ENCODE assay signal across 21 cellular contexts in the genomic region with DNA sequence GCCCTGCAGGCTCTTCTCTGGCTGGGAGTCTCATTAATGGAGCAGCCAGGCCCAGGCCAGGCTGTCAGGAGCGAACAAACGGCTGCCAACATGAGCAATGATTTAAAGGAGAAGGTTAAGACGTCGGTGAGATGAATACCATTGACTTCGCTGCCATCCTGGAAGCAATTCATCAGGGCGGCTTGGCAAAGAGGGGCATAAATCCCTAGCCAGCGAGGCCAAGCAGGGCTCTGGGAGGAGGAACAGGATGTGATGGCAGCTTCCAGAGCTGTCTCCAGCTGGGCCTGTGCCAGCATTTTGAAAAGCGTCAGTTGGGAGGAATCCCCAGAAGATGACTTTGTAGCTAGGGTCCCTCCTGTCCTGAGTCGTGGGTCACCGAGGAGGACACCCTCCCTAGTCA.
"Had no signal": no experiment of that assay in that cellular context is flagged by ENCODE, and none has a peak within 500 bp of the region (broad histone marks: within the 10 kb centered on the region; RNA-seq: fewer than 3 reads in every experiment).

No MANE protein-coding gene starts in this region.

- H3K9me3 Mint-ChIP-seq: activated CD4-positive, alpha-beta T cell treated with anti-CD3 and anti-CD28 coated beads, Interleukin-2, amount 10 ng/mL, durations not matched to agents 24 days and 14 days; activated naive CD4-positive, alpha-beta T cell treated with anti-CD3 and anti-CD28 coated beads, Interleukin-2, amount 10 ng/mL, durations not matched to agents 7 days and 5 days; activated naive CD8-positive, alpha-beta T cell treated with anti-CD3 and anti-CD28 coated beads, Interleukin-2, amount 50 U/mL, for 24 hours; activated T-cell treated with anti-CD3 and anti-CD28 coated beads, Interleukin-2, amount 50 U/mL, for 4 hours; WTC11 had no signal

- H3K4me1 Mint-ChIP-seq: activated CD4-positive, alpha-beta T cell treated with anti-CD3 and anti-CD28 coated beads, Interleukin-2, amount 10 ng/mL, durations not matched to agents 24 days and 14 days; activated naive CD4-positive, alpha-beta T cell treated with anti-CD3 and anti-CD28 coated beads, Interleukin-2, amount 10 ng/mL, durations not matched to agents 7 days and 5 days; activated naive CD8-positive, alpha-beta T cell treated with anti-CD3 and anti-CD28 coated beads, Interleukin-2, amount 50 U/mL, for 24 hours; central memory CD8-positive, alpha-beta T cell had no signal

- H3K9me3 ChIP-seq: esophagus squamous epithelium, testis, upper lobe of left lung had no signal

- H3K4me3 Mint-ChIP-seq: activated CD4-positive, alpha-beta T cell treated with anti-CD3 and anti-CD28 coated beads, Interleukin-2, amount 10 ng/mL, durations not matched to agents 24 days and 14 days; activated naive CD4-positive, alpha-beta T cell treated with anti-CD3 and anti-CD28 coated beads, Interleukin-2, amount 10 ng/mL, durations not matched to agents 7 days and 5 days; activated naive CD8-positive, alpha-beta T cell treated with anti-CD3 and anti-CD28 coated beads, Interleukin-2, amount 50 U/mL, for 24 hours; activated T-cell treated with anti-CD3 and anti-CD28 coated beads, Interleukin-2, amount 50 U/mL, for 4 hours; central memory CD8-positive, alpha-beta T cell; immature natural killer cell; naive thymus-derived CD8-positive, alpha-beta T cell; T-cell; WTC11 had no signal

- H3K36me3 Mint-ChIP-seq: activated naive CD4-positive, alpha-beta T cell treated with anti-CD3 and anti-CD28 coated beads, Interleukin-2, amount 10 ng/mL, durations not matched to agents 7 days and 5 days; immature natural killer cell; naive thymus-derived CD8-positive, alpha-beta T cell; T-cell; WTC11 had no signal

- H3K4me3 ChIP-seq: esophagus squamous epithelium, testis, upper lobe of left lung had no signal

- H3K27me3 ChIP-seq: testis, upper lobe of left lung had no signal

- H3K27ac ChIP-seq: esophagus squamous epithelium, testis, upper lobe of left lung had no signal

- DNase-seq: activated CD4-positive, alpha-beta T cell treated with anti-CD3 and anti-CD28 coated beads, Interleukin-2, amount 10 ng/mL, durations not matched to agents 24 days and 14 days; activated CD8-positive, alpha-beta memory T cell treated with anti-CD3 and anti-CD28 coated beads, Interleukin-2, amount 50 U/mL, for 4 hours; activated effector memory CD4-positive, alpha-beta T cell treated with Interleukin-2 at 50 U/mL for 16 hours; activated naive CD4-positive, alpha-beta T cell treated with anti-CD3 and anti-CD28 coated beads, Interleukin-2, amount 10 ng/mL, durations not matched to agents 7 days and 5 days; activated naive CD8-positive, alpha-beta T cell treated with anti-CD3 and anti-CD28 coated beads, Interleukin-2, amount 50 U/mL, for 24 hours; activated T-cell treated with anti-CD3 and anti-CD28 coated beads, Interleukin-2, amount 50 U/mL, for 4 hours; aorta; cortex of kidney; effector CD8-positive, alpha-beta T cell; esophagus squamous epithelium; immature natural killer cell; kidney glomerular epithelial cell; mesenchymal stem cell; naive thymus-derived CD8-positive, alpha-beta T cell; small intestine; stimulated activated CD4-positive, alpha-beta T cell treated with anti-CD3 and anti-CD28 coated beads, Interleukin-4, amount 100 ng/mL, for 1 hour; T-cell; testis; upper lobe of left lung had no signal

- ATAC-seq: activated naive CD8-positive, alpha-beta T cell treated with anti-CD3 and anti-CD28 coated beads, Interleukin-2, amount 50 U/mL, for 24 hours; activated T-cell treated with anti-CD3 and anti-CD28 coated beads, Interleukin-2, amount 50 U/mL, for 4 hours; naive thymus-derived CD8-positive, alpha-beta T cell; T-cell; WTC11 had no signal

- H3K27ac Mint-ChIP-seq: activated CD4-positive, alpha-beta T cell treated with anti-CD3 and anti-CD28 coated beads, Interleukin-2, amount 10 ng/mL, durations not matched to agents 24 days and 14 days; activated naive CD4-positive, alpha-beta T cell treated with anti-CD3 and anti-CD28 coated beads, Interleukin-2, amount 10 ng/mL, durations not matched to agents 7 days and 5 days; activated naive CD8-positive, alpha-beta T cell treated with anti-CD3 and anti-CD28 coated beads, Interleukin-2, amount 50 U/mL, for 24 hours; immature natural killer cell; naive thymus-derived CD8-positive, alpha-beta T cell; T-cell; WTC11 had no signal

- H3K36me3 ChIP-seq: esophagus squamous epithelium, upper lobe of left lung had no signal
